In the genomic region with DNA sequence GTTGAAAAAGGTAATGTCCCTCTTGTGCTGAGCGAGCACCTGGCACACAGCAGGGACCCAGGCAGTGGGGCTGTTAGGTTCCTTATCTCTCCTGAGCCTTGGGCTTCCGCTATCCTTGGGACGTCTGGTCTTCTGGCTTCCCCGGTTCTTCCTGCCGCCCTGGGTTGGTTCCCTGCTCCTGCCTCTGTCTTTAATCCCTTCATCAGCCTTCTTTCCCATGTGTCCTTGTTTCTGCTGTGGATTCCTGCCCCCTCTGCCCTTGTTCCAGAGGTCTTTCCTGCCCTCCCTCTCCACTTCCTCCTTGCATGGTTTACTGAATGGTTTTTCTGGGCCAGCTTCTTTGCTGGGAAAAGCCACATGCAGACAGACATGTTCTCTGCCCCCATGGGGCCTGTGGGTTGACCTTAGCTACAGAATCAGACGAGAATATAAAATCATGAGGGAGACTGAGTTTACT, we compare ENCODE assay signal across 2 cellular contexts.
TF ChIP-seq lines count a peak whose summit lies in the region.

No MANE protein-coding gene starts in this region.

TF ChIP-seq in SK-N-SH, 30 proteins besides CTCF, POLR2A, EP300 and RAD21 (continued from another document):
- TF ChIP-seq, protein P1, sequence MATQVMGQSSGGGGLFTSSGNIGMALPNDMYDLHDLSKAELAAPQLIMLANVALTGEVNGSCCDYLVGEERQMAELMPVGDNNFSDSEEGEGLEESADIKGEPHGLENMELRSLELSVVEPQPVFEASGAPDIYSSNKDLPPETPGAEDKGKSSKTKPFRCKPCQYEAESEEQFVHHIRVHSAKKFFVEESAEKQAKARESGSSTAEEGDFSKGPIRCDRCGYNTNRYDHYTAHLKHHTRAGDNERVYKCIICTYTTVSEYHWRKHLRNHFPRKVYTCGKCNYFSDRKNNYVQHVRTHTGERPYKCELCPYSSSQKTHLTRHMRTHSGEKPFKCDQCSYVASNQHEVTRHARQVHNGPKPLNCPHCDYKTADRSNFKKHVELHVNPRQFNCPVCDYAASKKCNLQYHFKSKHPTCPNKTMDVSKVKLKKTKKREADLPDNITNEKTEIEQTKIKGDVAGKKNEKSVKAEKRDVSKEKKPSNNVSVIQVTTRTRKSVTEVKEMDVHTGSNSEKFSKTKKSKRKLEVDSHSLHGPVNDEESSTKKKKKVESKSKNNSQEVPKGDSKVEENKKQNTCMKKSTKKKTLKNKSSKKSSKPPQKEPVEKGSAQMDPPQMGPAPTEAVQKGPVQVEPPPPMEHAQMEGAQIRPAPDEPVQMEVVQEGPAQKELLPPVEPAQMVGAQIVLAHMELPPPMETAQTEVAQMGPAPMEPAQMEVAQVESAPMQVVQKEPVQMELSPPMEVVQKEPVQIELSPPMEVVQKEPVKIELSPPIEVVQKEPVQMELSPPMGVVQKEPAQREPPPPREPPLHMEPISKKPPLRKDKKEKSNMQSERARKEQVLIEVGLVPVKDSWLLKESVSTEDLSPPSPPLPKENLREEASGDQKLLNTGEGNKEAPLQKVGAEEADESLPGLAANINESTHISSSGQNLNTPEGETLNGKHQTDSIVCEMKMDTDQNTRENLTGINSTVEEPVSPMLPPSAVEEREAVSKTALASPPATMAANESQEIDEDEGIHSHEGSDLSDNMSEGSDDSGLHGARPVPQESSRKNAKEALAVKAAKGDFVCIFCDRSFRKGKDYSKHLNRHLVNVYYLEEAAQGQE (IDR thresholded peaks at IDR 0.05; ENCODE audit: low read depth, low read length), result no peak
- TF ChIP-seq, protein P2, sequence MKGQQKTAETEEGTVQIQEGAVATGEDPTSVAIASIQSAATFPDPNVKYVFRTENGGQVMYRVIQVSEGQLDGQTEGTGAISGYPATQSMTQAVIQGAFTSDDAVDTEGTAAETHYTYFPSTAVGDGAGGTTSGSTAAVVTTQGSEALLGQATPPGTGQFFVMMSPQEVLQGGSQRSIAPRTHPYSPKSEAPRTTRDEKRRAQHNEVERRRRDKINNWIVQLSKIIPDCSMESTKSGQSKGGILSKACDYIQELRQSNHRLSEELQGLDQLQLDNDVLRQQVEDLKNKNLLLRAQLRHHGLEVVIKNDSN (IDR thresholded peaks at IDR 0.05; ENCODE audit: borderline replicate concordance, low read depth), result no peak
- TF ChIP-seq, protein P3, sequence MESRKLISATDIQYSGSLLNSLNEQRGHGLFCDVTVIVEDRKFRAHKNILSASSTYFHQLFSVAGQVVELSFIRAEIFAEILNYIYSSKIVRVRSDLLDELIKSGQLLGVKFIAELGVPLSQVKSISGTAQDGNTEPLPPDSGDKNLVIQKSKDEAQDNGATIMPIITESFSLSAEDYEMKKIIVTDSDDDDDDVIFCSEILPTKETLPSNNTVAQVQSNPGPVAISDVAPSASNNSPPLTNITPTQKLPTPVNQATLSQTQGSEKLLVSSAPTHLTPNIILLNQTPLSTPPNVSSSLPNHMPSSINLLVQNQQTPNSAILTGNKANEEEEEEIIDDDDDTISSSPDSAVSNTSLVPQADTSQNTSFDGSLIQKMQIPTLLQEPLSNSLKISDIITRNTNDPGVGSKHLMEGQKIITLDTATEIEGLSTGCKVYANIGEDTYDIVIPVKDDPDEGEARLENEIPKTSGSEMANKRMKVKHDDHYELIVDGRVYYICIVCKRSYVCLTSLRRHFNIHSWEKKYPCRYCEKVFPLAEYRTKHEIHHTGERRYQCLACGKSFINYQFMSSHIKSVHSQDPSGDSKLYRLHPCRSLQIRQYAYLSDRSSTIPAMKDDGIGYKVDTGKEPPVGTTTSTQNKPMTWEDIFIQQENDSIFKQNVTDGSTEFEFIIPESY (IDR thresholded peaks at IDR 0.05; ENCODE audit: borderline replicate concordance, low read depth), result no peak
- TF ChIP-seq NFIC (IDR thresholded peaks at IDR 0.05; ENCODE audit: borderline replicate concordance) (no peak), MEF2A (IDR thresholded peaks at IDR 0.05; ENCODE audit: borderline replicate concordance, low read depth) (no peak), TAF1 (IDR thresholded peaks at IDR 0.05; ENCODE audit: borderline replicate concordance, low read depth, low read length) (no peak), EZH2phosphoT487 (IDR thresholded peaks at IDR 0.05; ENCODE audit: borderline replicate concordance, low read depth) (no peak)
- TF ChIP-seq, protein P4, sequence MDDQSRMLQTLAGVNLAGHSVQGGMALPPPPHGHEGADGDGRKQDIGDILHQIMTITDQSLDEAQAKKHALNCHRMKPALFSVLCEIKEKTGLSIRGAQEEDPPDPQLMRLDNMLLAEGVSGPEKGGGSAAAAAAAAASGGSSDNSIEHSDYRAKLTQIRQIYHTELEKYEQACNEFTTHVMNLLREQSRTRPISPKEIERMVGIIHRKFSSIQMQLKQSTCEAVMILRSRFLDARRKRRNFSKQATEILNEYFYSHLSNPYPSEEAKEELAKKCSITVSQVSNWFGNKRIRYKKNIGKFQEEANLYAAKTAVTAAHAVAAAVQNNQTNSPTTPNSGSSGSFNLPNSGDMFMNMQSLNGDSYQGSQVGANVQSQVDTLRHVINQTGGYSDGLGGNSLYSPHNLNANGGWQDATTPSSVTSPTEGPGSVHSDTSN (IDR thresholded peaks at IDR 0.05), result no peak

TF ChIP-seq in SK-N-SH treated with all-trans-retinoic acid at 6 μM for 48 hours, 23 proteins besides CTCF, POLR2A, EP300 and RAD21 (continued from another document):
- no peak for TF ChIP-seq ZC3H10 (CRISPR knock-in tag; IDR thresholded peaks at IDR 0.05)
- TF ChIP-seq BACH2 (CRISPR knock-in tag; IDR thresholded peaks at IDR 0.05; ENCODE audit: borderline replicate concordance), result no peak
- TF ChIP-seq ZNF565 (CRISPR knock-in tag; conservative IDR thresholded peaks at IDR 0.05; ENCODE audit: low read depth), result no peak
